1 cellular context compared by ENCODE assay signal in genomic region chr9:74960548-74960947, GRCh38.
TF ChIP-seq lines count a peak whose summit lies in the region.

No MANE protein-coding gene starts in this region.

TF ChIP-seq in HepG2, 621 proteins besides CTCF, POLR2A, EP300 and RAD21 (continued from another document):
- TF ChIP-seq FOSL2 (CRISPR knock-in tag; IDR thresholded peaks at IDR 0.05) (peak; percentile 71), POLR2AphosphoS5 (IDR thresholded peaks at IDR 0.05; ENCODE audit: low read depth, low read length) (no peak), CEBPB (IDR thresholded peaks at IDR 0.05; ENCODE audit: borderline replicate concordance, low read depth, low read length) (peak; percentile 79; the same call in 1 of the 2 replicates), SSRP1 (CRISPR knock-in tag; IDR thresholded peaks at IDR 0.05) (no peak), ZNF513 (CRISPR knock-in tag; conservative IDR thresholded peaks at IDR 0.05) (no peak), ZEB1 (IDR thresholded peaks at IDR 0.05; ENCODE audit: insufficient replicate concordance, low read depth) (no peak), ONECUT2 (CRISPR knock-in tag; IDR thresholded peaks at IDR 0.05) (no peak), HNF1B (CRISPR knock-in tag; IDR thresholded peaks at IDR 0.05) (no peak), MATR3 (CRISPR knock-in tag; IDR thresholded peaks at IDR 0.05) (no peak), CEBPG (CRISPR knock-in tag; IDR thresholded peaks at IDR 0.05) (peak; percentile 29; the same call in 1 of the 2 replicates)
